Comparison of ENCODE assay signal across 9 cellular contexts in the genomic region with DNA sequence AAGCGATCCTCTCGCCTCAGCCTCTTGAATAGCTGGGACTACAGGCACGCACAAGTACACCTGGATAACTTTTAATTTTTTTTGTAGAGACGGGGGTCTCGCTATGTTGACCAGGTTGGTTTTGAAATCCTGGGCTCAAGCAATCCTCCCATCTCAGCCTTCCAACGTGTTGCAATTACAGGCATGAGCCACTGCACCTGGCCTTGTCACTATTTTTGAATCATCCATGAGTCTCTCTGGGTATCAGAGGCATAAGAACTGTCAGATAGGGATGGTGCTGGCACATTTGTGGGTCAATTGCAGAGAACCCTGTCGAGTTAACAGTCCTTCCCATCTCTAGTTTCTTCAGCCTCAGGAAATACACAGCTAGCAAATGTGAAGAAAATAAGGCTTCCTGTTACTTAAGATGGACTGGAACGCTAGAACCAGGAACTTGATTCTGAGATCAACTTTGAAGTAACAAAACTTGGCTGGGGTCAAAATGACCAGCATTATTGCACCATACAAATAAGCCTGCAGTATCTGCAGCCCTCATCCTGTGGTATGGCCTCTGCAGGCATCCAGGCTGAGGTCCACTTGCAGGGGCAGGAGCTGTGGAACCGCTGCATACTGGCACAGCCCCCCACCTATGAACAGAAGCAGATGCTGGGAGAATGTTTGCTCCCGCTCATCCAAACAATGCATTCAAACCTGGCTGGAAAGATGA.
DNase-seq lines count a peak whose midpoint lies in the region; ATAC-seq, FAIRE-seq and TF ChIP-seq lines count a peak whose summit lies in the region.
"Had no signal": no experiment of that assay in that cellular context is flagged by ENCODE, and none has a peak within 500 bp of the region (broad histone marks: within the 10 kb centered on the region; RNA-seq: fewer than 3 reads in every experiment).

No MANE protein-coding gene starts in this region.

- CTCF ChIA-PET in HepG2 (lab: Yijun Ruan, JAX; ENCODE audit: low intra/inter-chr PET ratio, low total read pairs), result interaction anchor here (1.2 to 3.2 kb wide), 6 partner anchors 25 to 211 kb away, joined by 3 to 28 read pairs (median 7); no protein-coding TSS in a partner anchor

- H2BK5ac ChIP-seq in mesendoderm (ENCODE audit: low read length), result no peak overlapping the region

- no TSS peak for BruUV-seq in HepG2 (replicated peaks; lab: Mats Ljungman, UMichigan)

- H3K27ac ChIP-seq in HepG2 (ENCODE audit: extremely low read length, insufficient read depth, low read length) (no peak overlapping the region), vagina (peak overlapping the region; percentile 64), mesendoderm (ENCODE audit: low read depth, low read length) (no peak overlapping the region)

- H2AK5ac ChIP-seq in mesendoderm (ENCODE audit: low read length), result no peak overlapping the region

- H3K4ac ChIP-seq in mesendoderm (ENCODE audit: low read depth, low read length), result no peak overlapping the region

- H4K20me1 ChIP-seq in HepG2 (ENCODE audit: insufficient read depth, low read length), result no peaks in the 10 kb centered on the region

- TF ChIP-seq POLR2A in HepG2 (IDR thresholded peaks at IDR 0.05; ENCODE audit: insufficient read depth in 1 of 2, low read depth in 2 of 2, low read length in 2 of 2), result no peak
- no peak for TF ChIP-seq POLR2A in vagina (IDR thresholded peaks at IDR 0.05)

- H3K4me2 ChIP-seq in HepG2 (ENCODE audit: low read depth, low read length), result peak overlapping the region; percentile 53
- no peak overlapping the region for H3K4me2 ChIP-seq in mesendoderm (ENCODE audit: low read length)

- H4K8ac ChIP-seq in mesendoderm (ENCODE audit: low read depth, low read length), result no peak overlapping the region

- DNase-seq in activated CD8-positive, alpha-beta memory T cell treated with anti-CD3 and anti-CD28 coated beads for 24 hours, result peak; percentile 38
- no peak for DNase-seq in activated CD8-positive, alpha-beta memory T cell treated with anti-CD3 and anti-CD28 coated beads, Interleukin-2, amount 50 U/mL, for 48 hours
- DNase-seq in adipocyte (ENCODE audit: low read depth) (peak; percentile 27), HepG2 (ENCODE audit: low spot score) (no peak), vagina (ENCODE audit: extremely low spot score in 2 of 2) (no peak), mesendoderm (no peak)

- WGBS in HepG2 (ENCODE audit: low lambda C conversion rate), result 22% methylated on average over 8 of the region's 10 CpGs
- no CpG with 5 or more reads among the region's 10 CpGs for WGBS in mesendoderm (ENCODE audit: extremely low coverage, insufficient coverage, low lambda C conversion rate)

- no peak overlapping the region for H2BK15ac ChIP-seq in mesendoderm (replicated peaks; ENCODE audit: low read depth)

- in situ Hi-C loops in HepG2 (cut with HindIII; ENCODE audit: extremely low pct_ligation_motif_present, low pct_unique_long_range_greater_than_20kb), result loop anchor here (5.0 to 10.0 kb wide), 2 partner anchors 124 to 202 kb away; a partner anchor contains a TSS

- no peak overlapping the region for H2AFZ ChIP-seq in HepG2 (ENCODE audit: low read length)

- H3K79me2 ChIP-seq in HepG2 (ENCODE audit: insufficient read depth, low read length), result no peaks in the 10 kb centered on the region
- H3K79me2 ChIP-seq in mesendoderm (ENCODE audit: control insufficient read depth, insufficient read depth, low read length), result no peaks in the 10 kb centered on the region

- POLR2A ChIA-PET in HepG2 (lab: Yijun Ruan, JAX), result interaction anchor here (1.7 to 6.4 kb wide), 3 partner anchors 26 to 199 kb away, joined by 6 to 43 read pairs (median 6); a partner anchor contains a TSS

- H3K79me1 ChIP-seq in mesendoderm (ENCODE audit: low read length), result no peaks in the 10 kb centered on the region

- no peak for TF ChIP-seq RAD21 in HepG2 (CRISPR knock-in tag; IDR thresholded peaks at IDR 0.05)

- H4K5ac ChIP-seq in mesendoderm (ENCODE audit: low read length), result no peak overlapping the region

- no peak overlapping the region for H3K18ac ChIP-seq in mesendoderm (ENCODE audit: low read length)

- no peaks in the 10 kb centered on the region for H3K27me3 ChIP-seq in adipocyte (replicated peaks; ENCODE audit: control insufficient read depth, insufficient read depth, low read length)
- H3K27me3 ChIP-seq in HepG2 (ENCODE audit: control insufficient read depth in 1 of 2, insufficient read depth in 2 of 2, low read length in 2 of 2), result 0 out of 5 replicates have a peak, but pooled peaks cover 0 to 6% of the 10 kb centered on the region in 2 experiments
- H3K27me3 ChIP-seq in vagina, result no peaks in the 10 kb centered on the region
- no peaks in the 10 kb centered on the region for H3K27me3 ChIP-seq in mesendoderm (ENCODE audit: insufficient read depth, low read length, poor library complexity)

- H3K4me3 ChIP-seq in adipocyte (ENCODE audit: low read length) (no peak overlapping the region), HepG2 (replicated peaks in 1 of 3; ENCODE audit: insufficient read depth in 1 of 3, low read depth in 2 of 3, low read length in 3 of 3) (peak overlapping the region in 1 of 3 experiments; percentile 24; a peak in 1 of 6 replicates), vagina (no peak overlapping the region), mesendoderm (ENCODE audit: low read length) (no peak overlapping the region)

- H3K4me1 ChIP-seq in adipocyte (ENCODE audit: control insufficient read depth, insufficient read depth, low read length), result peaks cover 45% of the 10 kb centered on the region
- H3K4me1 ChIP-seq in HepG2 (ENCODE audit: insufficient read depth, low read length), result peaks cover 61% of the 10 kb centered on the region
- H3K4me1 ChIP-seq in vagina, result peaks cover 62% of the 10 kb centered on the region
- no peaks in the 10 kb centered on the region for H3K4me1 ChIP-seq in mesendoderm (ENCODE audit: control insufficient read depth, low read depth, low read length)

- no peak overlapping the region for H3K23ac ChIP-seq in mesendoderm (ENCODE audit: low read length)

- peak; percentile 60 for FAIRE-seq in HepG2 (lab: Jason Lieb, UNC)

- H3K56ac ChIP-seq in mesendoderm (ENCODE audit: low read length), result no peak overlapping the region

- TF ChIP-seq CTCF in HepG2 (CRISPR knock-in tag; IDR thresholded peaks at IDR 0.05), result no peak
- TF ChIP-seq CTCF in vagina (IDR thresholded peaks at IDR 0.05), result no peak

- TF ChIP-seq EP300 in HepG2 (IDR thresholded peaks at IDR 0.05; ENCODE audit: low read depth in 2 of 2, low read length in 2 of 2) (no peak), HepG2 (CRISPR knock-in tag; IDR thresholded peaks at IDR 0.05; ENCODE audit: borderline replicate concordance) (no peak)

- no peak overlapping the region for H2BK120ac ChIP-seq in mesendoderm (ENCODE audit: low read depth, low read length)

- intact Hi-C loops in HepG2 (cut with micrococcal nuclease; ENCODE audit: unreplicated experiment), result loop anchor here (1.0 to 2.0 kb wide), 5 partner anchors 8 to 210 kb away; a partner anchor contains a TSS
- intact Hi-C loops in vagina (cut with DNase I), result loop anchor here (10.0 kb wide), 1 partner anchor 194 kb away; no protein-coding TSS in a partner anchor

- H3K36me3 ChIP-seq in adipocyte (ENCODE audit: control insufficient read depth, insufficient read depth, low read length, severe bottlenecking) (no peaks in the 10 kb centered on the region), HepG2 (replicated peaks in 1 of 2; ENCODE audit: control insufficient read depth in 1 of 2, insufficient read depth in 2 of 2, low read length in 2 of 2) (no peaks in the 10 kb centered on the region), vagina (no peaks in the 10 kb centered on the region), mesendoderm (ENCODE audit: control insufficient read depth, insufficient read depth, low read length) (no peaks in the 10 kb centered on the region)

- H3K9ac ChIP-seq in adipocyte (ENCODE audit: low read length) (peak overlapping the region; percentile 18), HepG2 (ENCODE audit: insufficient read depth, low read depth, low read length) (no peak overlapping the region), mesendoderm (ENCODE audit: low read length) (no peak overlapping the region)

- H3K9me3 ChIP-seq in adipocyte (ENCODE audit: control insufficient read depth, low read length), result no peaks in the 10 kb centered on the region
- H3K9me3 ChIP-seq in HepG2 (ENCODE audit: low read length), result no peaks in the 10 kb centered on the region
- no peaks in the 10 kb centered on the region for H3K9me3 ChIP-seq in vagina

- ATAC-seq in HepG2 (peak; percentile 60), HG02938 (IDR thresholded peaks at IDR 0.05; ENCODE audit: unreplicated experiment) (no peak), HG03025 (IDR thresholded peaks at IDR 0.05; ENCODE audit: low FRiP score, unreplicated experiment) (no peak)
- ATAC-seq: sciatic nerve had no signal

TF ChIP-seq in HepG2, 621 proteins besides CTCF, POLR2A, EP300 and RAD21:
- TF ChIP-seq CEBPB (IDR thresholded peaks at IDR 0.05; ENCODE audit: borderline replicate concordance, low read depth, low read length), result peak; percentile 35; the same call in 1 of the 2 replicates
- TF ChIP-seq SAP130 (CRISPR knock-in tag; IDR thresholded peaks at IDR 0.05; ENCODE audit: low read depth), result peak; percentile 40; the same call in 1 of the 2 replicates
- TF ChIP-seq, protein P1, sequence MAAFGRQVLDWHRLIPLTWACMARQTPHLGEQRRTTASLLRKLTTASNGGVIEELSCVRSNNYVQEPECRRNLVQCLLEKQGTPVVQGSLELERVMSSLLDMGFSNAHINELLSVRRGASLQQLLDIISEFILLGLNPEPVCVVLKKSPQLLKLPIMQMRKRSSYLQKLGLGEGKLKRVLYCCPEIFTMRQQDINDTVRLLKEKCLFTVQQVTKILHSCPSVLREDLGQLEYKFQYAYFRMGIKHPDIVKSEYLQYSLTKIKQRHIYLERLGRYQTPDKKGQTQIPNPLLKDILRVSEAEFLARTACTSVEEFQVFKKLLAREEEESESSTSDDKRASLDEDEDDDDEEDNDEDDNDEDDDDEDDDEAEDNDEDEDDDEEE (CRISPR knock-in tag; IDR thresholded peaks at IDR 0.05), result 0 out of 2 replicates have a peak, but pooled peaks have one; percentile 26
- TF ChIP-seq, protein P2, sequence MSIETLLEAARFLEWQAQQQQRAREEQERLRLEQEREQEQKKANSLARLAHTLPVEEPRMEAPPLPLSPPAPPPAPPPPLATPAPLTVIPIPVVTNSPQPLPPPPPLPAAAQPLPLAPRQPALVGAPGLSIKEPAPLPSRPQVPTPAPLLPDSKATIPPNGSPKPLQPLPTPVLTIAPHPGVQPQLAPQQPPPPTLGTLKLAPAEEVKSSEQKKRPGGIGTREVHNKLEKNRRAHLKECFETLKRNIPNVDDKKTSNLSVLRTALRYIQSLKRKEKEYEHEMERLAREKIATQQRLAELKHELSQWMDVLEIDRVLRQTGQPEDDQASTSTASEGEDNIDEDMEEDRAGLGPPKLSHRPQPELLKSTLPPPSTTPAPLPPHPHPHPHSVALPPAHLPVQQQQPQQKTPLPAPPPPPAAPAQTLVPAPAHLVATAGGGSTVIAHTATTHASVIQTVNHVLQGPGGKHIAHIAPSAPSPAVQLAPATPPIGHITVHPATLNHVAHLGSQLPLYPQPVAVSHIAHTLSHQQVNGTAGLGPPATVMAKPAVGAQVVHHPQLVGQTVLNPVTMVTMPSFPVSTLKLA (IDR thresholded peaks at IDR 0.05), result no peak
- TF ChIP-seq ZNF616 (CRISPR knock-in tag; IDR thresholded peaks at IDR 0.05; ENCODE audit: low read depth), result no peak
- TF ChIP-seq YEATS2 (CRISPR knock-in tag; IDR thresholded peaks at IDR 0.05; ENCODE audit: borderline replicate concordance), result no peak
- TF ChIP-seq HMGA1 (CRISPR knock-in tag; conservative IDR thresholded peaks at IDR 0.05), result no peak
TF ChIP-seq in HepG2: peak in this region for 3.

Comparison
In these comparisons a context has a peak if more than half of its experiments do, and no peak if none do; other contexts are left out.
1. DNase-seq: peak in activated CD8-positive, alpha-beta memory T cell treated with anti-CD3 and anti-CD28 coated beads for 24 hours (single experiment) and adipocyte (single experiment); none in activated CD8-positive, alpha-beta memory T cell treated with anti-CD3 and anti-CD28 coated beads, Interleukin-2, amount 50 U/mL, for 48 hours (single experiment), HepG2 (single experiment), vagina (0 of 2) and mesendoderm (single experiment).